Comparison of ENCODE assay signal across 1 cellular context in the genomic region with DNA sequence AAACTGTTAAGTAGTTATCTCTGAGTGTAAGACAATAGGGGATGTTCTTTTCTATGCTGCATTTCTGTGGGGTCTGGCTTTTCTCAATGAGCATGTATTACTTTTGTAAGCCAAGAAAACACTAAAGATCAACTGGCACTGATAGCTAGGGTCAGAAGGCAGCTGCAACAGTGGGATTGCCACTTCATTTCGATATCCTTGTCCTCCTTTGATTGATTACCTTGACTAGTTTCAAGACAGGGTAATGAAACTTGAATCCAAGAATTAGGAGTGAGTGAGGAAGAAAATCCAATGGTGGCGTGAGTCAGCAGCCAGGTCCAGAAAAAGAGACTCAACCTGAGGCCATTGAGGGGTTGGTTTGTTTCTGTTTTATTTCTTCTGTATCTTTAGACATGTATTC.
A peak's percentile ranks its signal among the peaks of the same experiment; 100 is the strongest.
TF ChIP-seq lines count a peak whose summit lies in the region.

No MANE protein-coding gene starts in this region.

TF ChIP-seq in K562, 482 proteins besides CTCF, POLR2A, EP300 and RAD21 (continued from another document):
- TF ChIP-seq, protein P1, sequence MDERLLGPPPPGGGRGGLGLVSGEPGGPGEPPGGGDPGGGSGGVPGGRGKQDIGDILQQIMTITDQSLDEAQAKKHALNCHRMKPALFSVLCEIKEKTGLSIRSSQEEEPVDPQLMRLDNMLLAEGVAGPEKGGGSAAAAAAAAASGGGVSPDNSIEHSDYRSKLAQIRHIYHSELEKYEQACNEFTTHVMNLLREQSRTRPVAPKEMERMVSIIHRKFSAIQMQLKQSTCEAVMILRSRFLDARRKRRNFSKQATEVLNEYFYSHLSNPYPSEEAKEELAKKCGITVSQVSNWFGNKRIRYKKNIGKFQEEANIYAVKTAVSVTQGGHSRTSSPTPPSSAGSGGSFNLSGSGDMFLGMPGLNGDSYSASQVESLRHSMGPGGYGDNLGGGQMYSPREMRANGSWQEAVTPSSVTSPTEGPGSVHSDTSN (CRISPR knock-in tag; IDR thresholded peaks at IDR 0.05; ENCODE audit: low read depth) = no peak
- TF ChIP-seq, protein P1 (tag; conservative IDR thresholded peaks at IDR 0.05; ENCODE audit: low read depth) = 0 out of 2 replicates have a peak, but pooled peaks have one; percentile 10
TF ChIP-seq in K562: peak in this region for 2.
